ENCODE assay signal across 16 cellular contexts in genomic region chr2:1990151-1990589, GRCh38.
DNase-seq lines count a peak whose midpoint lies in the region; ATAC-seq and TF ChIP-seq lines count a peak whose summit lies in the region.
"Had no signal": no experiment of that assay in that cellular context is flagged by ENCODE, and none has a peak within 500 bp of the region (broad histone marks: within the 10 kb centered on the region; RNA-seq: fewer than 3 reads in every experiment).

No MANE protein-coding gene starts in this region.

- H3K4me1 ChIP-seq in heart right ventricle = peaks cover 0 to 13% (median 0%) of the 10 kb centered on the region in 9 donors
- H3K4me1 ChIP-seq: Caco-2 had no signal

- 60 to 69% methylated on average over 4 of the region's 4 CpGs for WGBS in heart right ventricle, 2 donors

- peaks cover 0 to 6% (median 0%) of the 10 kb centered on the region in 7 donors for H3K27me3 ChIP-seq in heart right ventricle

- intact Hi-C loops in heart right ventricle (cut with DNase I) (no loop called here), natural killer cell (cut with micrococcal nuclease) (no loop called here)

- no peaks in the 10 kb centered on the region for H3K36me3 Mint-ChIP-seq in natural killer cell
- H3K36me3 Mint-ChIP-seq: memory B cell, type B pancreatic cell had no signal

- TF ChIP-seq CTCF in C4-2B (conservative IDR thresholded peaks at IDR 0.05) (no peak), heart right ventricle (IDR thresholded peaks at IDR 0.05) (no peak), natural killer cell (IDR thresholded peaks at IDR 0.05) (no peak)

- H3K27ac ChIP-seq in C4-2B = peak overlapping the region; percentile 35
- no peak overlapping the region for H3K27ac ChIP-seq in heart right ventricle
- H3K27ac ChIP-seq: RWPE1 had no signal

- peaks cover 0 to 6% of the 10 kb centered on the region in 2 donors for H3K27me3 Mint-ChIP-seq in natural killer cell (ENCODE audit: low read depth in 2 of 2)

- DNase-seq in MV-4-11 (lab: John Stamatoyannopoulos, UW) (peak; percentile 24), heart right ventricle (no peak), natural killer cell (no peak), NCI-H2196 (lab: John Stamatoyannopoulos, UW; ENCODE audit: unreplicated experiment) (no peak)
- DNase-seq in effector CD4-positive, alpha-beta T cell = no peak
- DNase-seq: Caco-2; nephron progenitor cell; stimulated activated CD4-positive, alpha-beta T cell treated with anti-CD3 and anti-CD28 coated beads, Interleukin-2, amount 100 ng/mL, for 24 hours; stimulated activated naive CD4-positive, alpha-beta T cell treated with Interleukin-2 at 50 U/mL for 16 hours; T1000 had no signal

- no peak overlapping the region for H3K4me3 ChIP-seq in heart right ventricle

- no peaks in the 10 kb centered on the region for H3K9me3 Mint-ChIP-seq in natural killer cell
- H3K9me3 Mint-ChIP-seq: dendritic cell treated with granulocyte-macrophage colony-stimulating factor and Interleukin-4, amounts not matched to agents 40 ng/mL and 50 ng/mL, for 4 days had no signal

- peak overlapping the region; percentile 17 for H3K4me3 Mint-ChIP-seq in natural killer cell
- H3K4me3 Mint-ChIP-seq: dendritic cell treated with granulocyte-macrophage colony-stimulating factor and Interleukin-4, amounts not matched to agents 40 ng/mL and 50 ng/mL, for 4 days; memory B cell; nephron progenitor cell; type B pancreatic cell had no signal

- peaks cover 0 to 1% (median 0%) of the 10 kb centered on the region in 11 donors for H3K9me3 ChIP-seq in heart right ventricle

- H3K27ac Mint-ChIP-seq in natural killer cell = peak overlapping the region; percentile 34 to 50
- H3K27ac Mint-ChIP-seq: dendritic cell treated with granulocyte-macrophage colony-stimulating factor and Interleukin-4, amounts not matched to agents 40 ng/mL and 50 ng/mL, for 4 days; memory B cell; nephron progenitor cell; type B pancreatic cell had no signal

- peaks cover 50 to 60% of the 10 kb centered on the region in 2 donors for H3K4me1 Mint-ChIP-seq in natural killer cell
- H3K4me1 Mint-ChIP-seq: memory B cell, nephron progenitor cell had no signal

- no peaks in the 10 kb centered on the region for H3K36me3 ChIP-seq in heart right ventricle

- ATAC-seq in heart right ventricle (peak in 5 of 8 donors; percentile 35 to 86 (median 44)), natural killer cell (peak in 1 of 3 donors; percentile 41), HG02973 (IDR thresholded peaks at IDR 0.05; ENCODE audit: unreplicated experiment) (no peak)
